11 cellular contexts compared by ENCODE assay signal in the genomic region with DNA sequence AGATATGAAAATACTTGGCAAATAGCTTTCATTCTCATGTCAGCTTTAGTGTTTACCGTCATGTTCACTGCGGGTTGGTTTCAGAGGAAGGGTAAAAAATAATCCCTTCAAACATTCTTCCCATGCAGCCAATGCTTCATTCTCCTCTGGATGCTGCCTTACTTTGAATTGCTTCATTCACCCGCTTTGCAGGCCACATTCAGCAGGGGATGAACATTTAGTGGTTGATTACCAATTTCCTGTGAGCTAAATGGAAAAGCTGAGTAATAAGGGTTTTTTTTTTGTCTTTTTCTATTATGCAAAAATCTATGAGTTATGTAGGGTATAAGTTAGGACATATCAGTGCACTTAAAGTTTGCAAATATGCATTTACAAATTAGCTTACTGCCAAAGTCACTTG.
DNase-seq lines count a peak whose midpoint lies in the region; ATAC-seq, FAIRE-seq and TF ChIP-seq lines count a peak whose summit lies in the region.
"Had no signal": no experiment of that assay in that cellular context is flagged by ENCODE, and none has a peak within 500 bp of the region (broad histone marks: within the 10 kb centered on the region; RNA-seq: fewer than 3 reads in every experiment).

No MANE protein-coding gene starts in this region.

- FAIRE-seq in H54 (lab: Jason Lieb, UNC) = no peak

- POLR2A ChIA-PET in SK-N-SH (lab: Yijun Ruan, JAX) = no interaction called here

- TF ChIP-seq CTCF in fibroblast of lung (conservative IDR thresholded peaks at IDR 0.05 in 1 of 2, IDR thresholded peaks at IDR 0.05 in 1 of 2; ENCODE audit: low read depth in 1 of 2, low read length in 2 of 2) (no peak), SK-N-SH (IDR thresholded peaks at IDR 0.05) (no peak), endodermal cell (conservative IDR thresholded peaks at IDR 0.05) (no peak)

- H3K27ac ChIP-seq in fibroblast of lung (ENCODE audit: insufficient read depth, low read length) = no peak overlapping the region
- no peak overlapping the region for H3K27ac ChIP-seq in SK-N-SH (ENCODE audit: low read depth in 2 of 2, low read length in 1 of 2)
- no peak overlapping the region for H3K27ac ChIP-seq in endodermal cell (ENCODE audit: low read depth, low read length)
- H3K27ac ChIP-seq: colonic mucosa, spleen, thyroid gland had no signal

- H3K9me3 ChIP-seq in fibroblast of lung (ENCODE audit: control insufficient read depth, insufficient read depth, low read depth, low read length) = no peaks in the 10 kb centered on the region
- H3K9me3 ChIP-seq in SK-N-SH = no peaks in the 10 kb centered on the region
- no peaks in the 10 kb centered on the region for H3K9me3 ChIP-seq in endodermal cell (ENCODE audit: control insufficient read depth, low read length)
- H3K9me3 ChIP-seq: colonic mucosa, spleen, thyroid gland had no signal

- H3K36me3 ChIP-seq in fibroblast of lung (ENCODE audit: control insufficient read depth, insufficient read depth, low read length) = no peaks in the 10 kb centered on the region
- H3K36me3 ChIP-seq in SK-N-SH (replicated peaks in 1 of 2; ENCODE audit: control insufficient read depth in 1 of 2, insufficient read depth in 2 of 2, low read length in 1 of 2) = no peaks in the 10 kb centered on the region
- no peaks in the 10 kb centered on the region for H3K36me3 ChIP-seq in endodermal cell (ENCODE audit: control insufficient read depth, insufficient read depth, low read length)
- H3K36me3 ChIP-seq: colonic mucosa, spleen, thyroid gland had no signal

- H3K4me3 ChIP-seq in fibroblast of lung (replicated peaks in 1 of 4; ENCODE audit: control extremely low read depth in 1 of 4, insufficient read depth in 1 of 4, low read depth in 3 of 4, low read length in 4 of 4) = no peak overlapping the region
- no peak overlapping the region for H3K4me3 ChIP-seq in SK-N-SH (ENCODE audit: low read depth in 2 of 2, low read length in 1 of 2)
- no peak overlapping the region for H3K4me3 ChIP-seq in endodermal cell (ENCODE audit: low read length)
- H3K4me3 ChIP-seq: colonic mucosa, spleen, thyroid gland had no signal

- 60% methylated on average over 3 of the region's 3 CpGs for WGBS in SK-N-SH (ENCODE audit: low lambda C conversion rate)
- WGBS in endodermal cell (ENCODE audit: insufficient coverage in 1 of 2, insufficient read length in 1 of 2), 2 experiments = 66% methylated on average over 3 of the region's 3 CpGs; no CpG with 5 or more reads in 1 of the 2 experiments

- H3K9ac ChIP-seq in fibroblast of lung (ENCODE audit: insufficient read depth, low read length) = no peak overlapping the region
- no peak overlapping the region for H3K9ac ChIP-seq in SK-N-SH
- no peak overlapping the region for H3K9ac ChIP-seq in endodermal cell (ENCODE audit: extremely low read depth, low read length, poor library complexity, severe bottlenecking)

- no peaks in the 10 kb centered on the region for H3K4me1 Mint-ChIP-seq in endodermal cell

- H3K27me3 Mint-ChIP-seq in endodermal cell (ENCODE audit: insufficient read depth) = no peaks in the 10 kb centered on the region

- no peak overlapping the region for H3K4me2 ChIP-seq in fibroblast of lung (ENCODE audit: extremely low read depth, insufficient read depth, low read length)
- no peak overlapping the region for H3K4me2 ChIP-seq in SK-N-SH

- H3K9me2 ChIP-seq in SK-N-SH = no peaks in the 10 kb centered on the region

- H3K27me3 ChIP-seq in fibroblast of lung (ENCODE audit: control insufficient read depth, insufficient read depth, low read length) (no peaks in the 10 kb centered on the region), SK-N-SH (ENCODE audit: insufficient read depth) (no peaks in the 10 kb centered on the region), endodermal cell (ENCODE audit: control insufficient read depth, insufficient read depth, low read length, poor library complexity, severe bottlenecking) (no peaks in the 10 kb centered on the region)
- H3K27me3 ChIP-seq: colonic mucosa, spleen, thyroid gland had no signal

- DNase-seq in Kasumi-1 (lab: John Stamatoyannopoulos, UW) = peak; percentile 20 to 22
- DNase-seq in fibroblast of lung (ENCODE audit: low read depth in 2 of 2) = peak; percentile 15 to 59
- no peak for DNase-seq in SK-N-SH
- DNase-seq in hypothalamus (lab: John Stamatoyannopoulos, UW) = no peak
- no peak for DNase-seq in H54 (ENCODE audit: insufficient read length, low spot score)
- DNase-seq in endodermal cell = no peak
- DNase-seq: colonic mucosa, spleen, thyroid gland had no signal

- CTCF ChIA-PET in SK-N-SH (lab: Yijun Ruan, JAX) = no interaction called here

- TF ChIP-seq RAD21 in SK-N-SH (IDR thresholded peaks at IDR 0.05; ENCODE audit: low read length) = no peak

- H3K4me3 Mint-ChIP-seq in endodermal cell = no peak overlapping the region

- no peak overlapping the region for H2AFZ ChIP-seq in fibroblast of lung (ENCODE audit: low read length)
- H2AFZ ChIP-seq in SK-N-SH (ENCODE audit: low read depth) = no peak overlapping the region

- TF ChIP-seq POLR2A in H54 (IDR thresholded peaks at IDR 0.05; ENCODE audit: low read depth, low read length) = no peak

- ATAC-seq in GM18499 (IDR thresholded peaks at IDR 0.05; ENCODE audit: insufficient read depth, unreplicated experiment) (peak; percentile 85), GM21786 (IDR thresholded peaks at IDR 0.05; ENCODE audit: unreplicated experiment) (peak; percentile 71)

- H3K79me2 ChIP-seq in fibroblast of lung (ENCODE audit: control insufficient read depth, insufficient read depth, low read length) (no peaks in the 10 kb centered on the region), SK-N-SH (ENCODE audit: insufficient read depth) (no peaks in the 10 kb centered on the region)

- no peaks in the 10 kb centered on the region for H3K4me1 ChIP-seq in fibroblast of lung (ENCODE audit: control insufficient read depth, extremely low read depth, insufficient read depth, low read length)
- H3K4me1 ChIP-seq in SK-N-SH (ENCODE audit: control insufficient read depth in 1 of 2, insufficient read depth in 2 of 2, low read depth in 1 of 2, low read length in 1 of 2) = peaks cover 0 to 3% of the 10 kb centered on the region in 2 experiments; a peak in 1 of 4 replicates
- no peaks in the 10 kb centered on the region for H3K4me1 ChIP-seq in endodermal cell (ENCODE audit: control insufficient read depth, insufficient read depth, low read length)
- H3K4me1 ChIP-seq: colonic mucosa had no signal

- no peaks in the 10 kb centered on the region for H3K36me3 Mint-ChIP-seq in endodermal cell (ENCODE audit: low read depth)

- H3K9me3 Mint-ChIP-seq in endodermal cell = no peaks in the 10 kb centered on the region

- TF ChIP-seq EP300 in SK-N-SH (IDR thresholded peaks at IDR 0.05; ENCODE audit: borderline replicate concordance in 1 of 2, low read depth in 1 of 2, low read length in 1 of 2) = no peak

- H4K20me1 ChIP-seq in fibroblast of lung (ENCODE audit: control insufficient read depth, extremely low read depth, insufficient read depth, low read length) = no peaks in the 10 kb centered on the region
- no peaks in the 10 kb centered on the region for H4K20me1 ChIP-seq in SK-N-SH (ENCODE audit: insufficient read depth)

- no peak overlapping the region for H3K27ac Mint-ChIP-seq in endodermal cell

- H3F3A ChIP-seq in SK-N-SH (replicated peaks; ENCODE audit: insufficient read depth) = no peaks in the 10 kb centered on the region

TF ChIP-seq in SK-N-SH, 30 proteins besides CTCF, POLR2A, EP300 and RAD21:
- TF ChIP-seq, protein P1, sequence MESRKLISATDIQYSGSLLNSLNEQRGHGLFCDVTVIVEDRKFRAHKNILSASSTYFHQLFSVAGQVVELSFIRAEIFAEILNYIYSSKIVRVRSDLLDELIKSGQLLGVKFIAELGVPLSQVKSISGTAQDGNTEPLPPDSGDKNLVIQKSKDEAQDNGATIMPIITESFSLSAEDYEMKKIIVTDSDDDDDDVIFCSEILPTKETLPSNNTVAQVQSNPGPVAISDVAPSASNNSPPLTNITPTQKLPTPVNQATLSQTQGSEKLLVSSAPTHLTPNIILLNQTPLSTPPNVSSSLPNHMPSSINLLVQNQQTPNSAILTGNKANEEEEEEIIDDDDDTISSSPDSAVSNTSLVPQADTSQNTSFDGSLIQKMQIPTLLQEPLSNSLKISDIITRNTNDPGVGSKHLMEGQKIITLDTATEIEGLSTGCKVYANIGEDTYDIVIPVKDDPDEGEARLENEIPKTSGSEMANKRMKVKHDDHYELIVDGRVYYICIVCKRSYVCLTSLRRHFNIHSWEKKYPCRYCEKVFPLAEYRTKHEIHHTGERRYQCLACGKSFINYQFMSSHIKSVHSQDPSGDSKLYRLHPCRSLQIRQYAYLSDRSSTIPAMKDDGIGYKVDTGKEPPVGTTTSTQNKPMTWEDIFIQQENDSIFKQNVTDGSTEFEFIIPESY (IDR thresholded peaks at IDR 0.05; ENCODE audit: borderline replicate concordance, low read depth) = no peak
- TF ChIP-seq IRF3 (IDR thresholded peaks at IDR 0.05; ENCODE audit: low read depth, low read length) (no peak), TAF1 (IDR thresholded peaks at IDR 0.05; ENCODE audit: borderline replicate concordance, low read depth, low read length) (no peak), TEAD4 (IDR thresholded peaks at IDR 0.05; ENCODE audit: borderline replicate concordance, insufficient read depth) (no peak), NRF1 (IDR thresholded peaks at IDR 0.05; ENCODE audit: low read depth, low read length) (no peak), USF2 (IDR thresholded peaks at IDR 0.05; ENCODE audit: borderline replicate concordance, low read depth, low read length) (no peak), EZH2phosphoT487 (IDR thresholded peaks at IDR 0.05; ENCODE audit: borderline replicate concordance, low read depth) (no peak), MEF2A (IDR thresholded peaks at IDR 0.05; ENCODE audit: borderline replicate concordance, low read depth) (no peak)

Comparison
In these comparisons a context has a peak if more than half of its experiments do, and no peak if none do; other contexts are left out.
1. DNase-seq: peak in Kasumi-1 (2 of 2) and fibroblast of lung (2 of 2); none in SK-N-SH (single experiment), hypothalamus (0 of 51), H54 (single experiment) and endodermal cell (single experiment).